ENCODE assay signal across 21 cellular contexts in genomic region chr14:63249112-63249511, GRCh38. TPM values are rescaled to one million over a fixed set of nuclear protein-coding genes. Genes with fewer than 3 reads are reported as not detected.
DNase-seq lines count a peak whose midpoint lies in the region; ATAC-seq and TF ChIP-seq lines count a peak whose summit lies in the region.
"Had no signal": no experiment of that assay in that cellular context is flagged by ENCODE, and none has a peak within 500 bp of the region (broad histone marks: within the 10 kb centered on the region; RNA-seq: fewer than 3 reads in every experiment).

No MANE protein-coding gene starts in this region.

- intact Hi-C loops in esophagus muscularis mucosa (cut with DNase I) = loop anchor here (5.0 kb wide), 1 partner anchor 42 kb away; no protein-coding TSS in a partner anchor

- H3K9me3 ChIP-seq in esophagus muscularis mucosa = no peaks in the 10 kb centered on the region
- H3K9me3 ChIP-seq: gastrocnemius medialis, lower lobe of right lung, transverse colon had no signal

- peaks cover 48% of the 10 kb centered on the region for H3K4me1 Mint-ChIP-seq in osteocyte (ENCODE audit: unreplicated experiment)
- H3K4me1 Mint-ChIP-seq: activated naive CD8-positive, alpha-beta T cell treated with anti-CD3 and anti-CD28 coated beads, Interleukin-2, amount 10 ng/mL, durations not matched to agents 7 days and 5 days; central memory CD8-positive, alpha-beta T cell; H9; stimulated activated effector memory CD8-positive, alpha-beta T cell treated with anti-CD3 and anti-CD28 coated beads, Interleukin-12 subunit alpha, Interleukin-12 subunit beta, amount 100 ng/mL, for 72 hours had no signal

- H3K4me3 Mint-ChIP-seq in osteocyte (ENCODE audit: unreplicated experiment) = no peak overlapping the region
- H3K4me3 Mint-ChIP-seq: activated naive CD8-positive, alpha-beta T cell treated with anti-CD3 and anti-CD28 coated beads, Interleukin-2, amount 10 ng/mL, durations not matched to agents 7 days and 5 days; CD4-positive, alpha-beta T cell; central memory CD8-positive, alpha-beta T cell; H9; stimulated activated effector memory CD8-positive, alpha-beta T cell treated with anti-CD3 and anti-CD28 coated beads, Interleukin-12 subunit alpha, Interleukin-12 subunit beta, amount 100 ng/mL, for 72 hours; T-helper 2 cell treated with Interferon-gamma antibody and Interleukin-4, amounts not matched to agents 5 μg/mL and 100 μg/mL, for 36 hours had no signal

- TF ChIP-seq POLR2A in esophagus muscularis mucosa (IDR thresholded peaks at IDR 0.05; ENCODE audit: low read depth) = no peak

- no peak for TF ChIP-seq EP300 in esophagus muscularis mucosa (IDR thresholded peaks at IDR 0.05)

- peak overlapping the region; percentile 88 for H3K27ac Mint-ChIP-seq in osteocyte (ENCODE audit: unreplicated experiment)
- H3K27ac Mint-ChIP-seq: activated naive CD8-positive, alpha-beta T cell treated with anti-CD3 and anti-CD28 coated beads, Interleukin-2, amount 10 ng/mL, durations not matched to agents 7 days and 5 days; CD4-positive, alpha-beta T cell; progenitor cell of endocrine pancreas; stimulated activated effector memory CD8-positive, alpha-beta T cell treated with anti-CD3 and anti-CD28 coated beads, Interleukin-12 subunit alpha, Interleukin-12 subunit beta, amount 100 ng/mL, for 72 hours; T-helper 2 cell treated with Interferon-gamma antibody and Interleukin-4, amounts not matched to agents 5 μg/mL and 100 μg/mL, for 36 hours had no signal

- peaks cover 0 to 10% (median 0%) of the 10 kb centered on the region in 4 donors for H3K36me3 ChIP-seq in esophagus muscularis mucosa
- H3K36me3 ChIP-seq: gastrocnemius medialis, lower lobe of right lung, transverse colon had no signal

- peak; percentile 42 for DNase-seq in AG20443 (ENCODE audit: low spot score)
- DNase-seq in NCI-H446 treated with DMSO at 0.1 percent for 48 hours (lab: John Stamatoyannopoulos, UW) = peak; percentile 33
- no peak for DNase-seq in esophagus muscularis mucosa (ENCODE audit: extremely low spot score)
- no peak for DNase-seq in osteocyte (ENCODE audit: extremely low spot score, unreplicated experiment)
- no peak for DNase-seq in UCSD-AML1 (lab: John Stamatoyannopoulos, UW; ENCODE audit: unreplicated experiment)
- DNase-seq in stimulated activated CD4-positive, alpha-beta T cell treated with anti-CD3 and anti-CD28 coated beads, Interleukin-12 subunit alpha, Interleukin-12 subunit beta, amount 100 ng/mL, for 4 hours = no peak
- DNase-seq: activated CD8-positive, alpha-beta memory T cell treated with anti-CD3 and anti-CD28 coated beads for 24 hours; activated naive CD8-positive, alpha-beta T cell treated with anti-CD3 and anti-CD28 coated beads, Interleukin-2, amount 10 ng/mL, durations not matched to agents 7 days and 5 days; CD4-positive, alpha-beta T cell; gastrocnemius medialis; H9; lower lobe of right lung; NCI-H1436; transverse colon had no signal

- H3K4me1 ChIP-seq in esophagus muscularis mucosa = peaks cover 11 to 45% (median 39%) of the 10 kb centered on the region in 4 donors
- H3K4me1 ChIP-seq: gastrocnemius medialis had no signal

- 15% methylated on average over 2 of the region's 2 CpGs for WGBS in esophagus muscularis mucosa

- no peak for TF ChIP-seq CTCF in esophagus muscularis mucosa (IDR thresholded peaks at IDR 0.05)
- TF ChIP-seq CTCF in osteocyte (IDR thresholded peaks at IDR 0.05) = no peak

- no peaks in the 10 kb centered on the region for H3K27me3 ChIP-seq in esophagus muscularis mucosa
- H3K27me3 ChIP-seq: gastrocnemius medialis, transverse colon had no signal

- H3K4me3 ChIP-seq in esophagus muscularis mucosa = no peak overlapping the region
- H3K4me3 ChIP-seq: gastrocnemius medialis, lower lobe of right lung, transverse colon had no signal

- no peaks in the 10 kb centered on the region for H3K27me3 Mint-ChIP-seq in osteocyte (ENCODE audit: unreplicated experiment)

- ATAC-seq in GM19351 (IDR thresholded peaks at IDR 0.05; ENCODE audit: unreplicated experiment) (no peak), GM19452 (IDR thresholded peaks at IDR 0.05; ENCODE audit: unreplicated experiment) (no peak)
- ATAC-seq: stimulated activated effector memory CD8-positive, alpha-beta T cell treated with anti-CD3 and anti-CD28 coated beads, Interleukin-12 subunit alpha, Interleukin-12 subunit beta, amount 100 ng/mL, for 72 hours had no signal

- peaks cover 36% of the 10 kb centered on the region for H3K36me3 Mint-ChIP-seq in osteocyte (ENCODE audit: unreplicated experiment)
- H3K36me3 Mint-ChIP-seq: activated naive CD8-positive, alpha-beta T cell treated with anti-CD3 and anti-CD28 coated beads, Interleukin-2, amount 10 ng/mL, durations not matched to agents 7 days and 5 days; stimulated activated effector memory CD8-positive, alpha-beta T cell treated with anti-CD3 and anti-CD28 coated beads, Interleukin-12 subunit alpha, Interleukin-12 subunit beta, amount 100 ng/mL, for 72 hours had no signal

- H3K9me3 Mint-ChIP-seq in osteocyte (ENCODE audit: unreplicated experiment) = peaks cover 4% of the 10 kb centered on the region
- H3K9me3 Mint-ChIP-seq: activated naive CD8-positive, alpha-beta T cell treated with anti-CD3 and anti-CD28 coated beads, Interleukin-2, amount 10 ng/mL, durations not matched to agents 7 days and 5 days; CD4-positive, alpha-beta T cell; central memory CD8-positive, alpha-beta T cell; H9; stimulated activated effector memory CD8-positive, alpha-beta T cell treated with anti-CD3 and anti-CD28 coated beads, Interleukin-12 subunit alpha, Interleukin-12 subunit beta, amount 100 ng/mL, for 72 hours; T-helper 2 cell treated with Interferon-gamma antibody and Interleukin-4, amounts not matched to agents 5 μg/mL and 100 μg/mL, for 36 hours had no signal

- H3K27ac ChIP-seq in esophagus muscularis mucosa (replicated peaks in 1 of 4) = peak overlapping the region; percentile 30 to 69 (median 58)
- H3K27ac ChIP-seq: lower lobe of right lung had no signal

RNA-seq across cellular contexts. Expression of gene RHOJ, which starts 44.9 kb away (rescaled TPM):
- total RNA-seq in esophagus muscularis mucosa = 10 to 100 TPM; 10.4 to 13.1 (median 11.6) TPM
- total RNA-seq in osteocyte = 63.6 and 69.7 TPM in 2 replicates
- total RNA-seq: activated naive CD8-positive, alpha-beta T cell treated with anti-CD3 and anti-CD28 coated beads, Interleukin-2, amount 10 ng/mL, durations not matched to agents 7 days and 5 days; CD4-positive, alpha-beta T cell; H9; NCI-H460 had no signal

Comparison
In these comparisons a context has a peak if more than half of its experiments do, and no peak if none do; other contexts are left out.
1. DNase-seq: peak in AG20443 (single experiment) and NCI-H446 treated with DMSO at 0.1 percent for 48 hours (single experiment); none in esophagus muscularis mucosa (single experiment), osteocyte (single experiment), UCSD-AML1 (single experiment) and stimulated activated CD4-positive, alpha-beta T cell treated with anti-CD3 and anti-CD28 coated beads, Interleukin-12 subunit alpha, Interleukin-12 subunit beta, amount 100 ng/mL, for 4 hours (single experiment).